In the genomic region with DNA sequence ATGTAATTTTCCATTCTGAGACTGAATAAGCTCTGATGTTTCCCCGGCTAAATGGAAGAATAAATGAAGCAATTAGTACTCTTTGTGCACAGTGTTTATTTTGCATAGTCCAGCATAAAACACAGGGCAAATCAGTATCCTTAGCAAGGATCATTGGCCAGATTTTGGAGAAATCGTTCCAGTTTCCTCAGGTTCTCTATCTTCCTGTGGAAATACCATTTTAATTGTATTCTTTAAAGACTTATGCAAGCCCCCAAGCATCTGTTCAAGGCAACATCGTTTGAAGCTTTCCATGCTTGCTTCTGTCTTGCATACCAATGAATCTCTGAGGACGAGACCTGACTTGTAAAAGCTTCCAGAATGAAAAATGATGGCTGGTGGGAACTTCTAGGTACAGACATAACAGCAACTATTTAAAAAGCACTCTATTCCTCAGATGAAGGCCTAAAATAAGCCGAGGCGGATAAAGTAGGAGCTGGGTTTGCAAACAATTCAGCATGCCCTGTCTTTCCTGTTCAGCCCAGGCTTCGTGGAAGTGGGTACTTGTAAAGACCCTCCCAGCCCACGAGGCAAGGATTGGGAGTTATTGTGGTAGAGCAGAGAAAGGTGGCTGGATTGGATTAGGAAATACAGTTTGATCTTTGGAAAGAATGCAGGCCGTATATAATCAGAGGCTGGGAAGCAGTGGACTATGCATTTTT, we compare ENCODE assay signal across 1 cellular context.
A peak's percentile ranks its signal among the peaks of the same experiment; 100 is the strongest.
TF ChIP-seq lines count a peak whose summit lies in the region.

No MANE protein-coding gene starts in this region.

TF ChIP-seq in HepG2, 621 proteins besides CTCF, POLR2A, EP300 and RAD21 (continued from another document and continues in another):
- no peak for TF ChIP-seq SNAPC2 (CRISPR knock-in tag; IDR thresholded peaks at IDR 0.05)
- no peak for TF ChIP-seq ZMYM2 (CRISPR knock-in tag; IDR thresholded peaks at IDR 0.05)
- TF ChIP-seq MATR3 (CRISPR knock-in tag; IDR thresholded peaks at IDR 0.05): no peak
- TF ChIP-seq RORA (CRISPR knock-in tag; IDR thresholded peaks at IDR 0.05): no peak
- TF ChIP-seq, protein P1, sequence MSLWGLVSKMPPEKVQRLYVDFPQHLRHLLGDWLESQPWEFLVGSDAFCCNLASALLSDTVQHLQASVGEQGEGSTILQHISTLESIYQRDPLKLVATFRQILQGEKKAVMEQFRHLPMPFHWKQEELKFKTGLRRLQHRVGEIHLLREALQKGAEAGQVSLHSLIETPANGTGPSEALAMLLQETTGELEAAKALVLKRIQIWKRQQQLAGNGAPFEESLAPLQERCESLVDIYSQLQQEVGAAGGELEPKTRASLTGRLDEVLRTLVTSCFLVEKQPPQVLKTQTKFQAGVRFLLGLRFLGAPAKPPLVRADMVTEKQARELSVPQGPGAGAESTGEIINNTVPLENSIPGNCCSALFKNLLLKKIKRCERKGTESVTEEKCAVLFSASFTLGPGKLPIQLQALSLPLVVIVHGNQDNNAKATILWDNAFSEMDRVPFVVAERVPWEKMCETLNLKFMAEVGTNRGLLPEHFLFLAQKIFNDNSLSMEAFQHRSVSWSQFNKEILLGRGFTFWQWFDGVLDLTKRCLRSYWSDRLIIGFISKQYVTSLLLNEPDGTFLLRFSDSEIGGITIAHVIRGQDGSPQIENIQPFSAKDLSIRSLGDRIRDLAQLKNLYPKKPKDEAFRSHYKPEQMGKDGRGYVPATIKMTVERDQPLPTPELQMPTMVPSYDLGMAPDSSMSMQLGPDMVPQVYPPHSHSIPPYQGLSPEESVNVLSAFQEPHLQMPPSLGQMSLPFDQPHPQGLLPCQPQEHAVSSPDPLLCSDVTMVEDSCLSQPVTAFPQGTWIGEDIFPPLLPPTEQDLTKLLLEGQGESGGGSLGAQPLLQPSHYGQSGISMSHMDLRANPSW (CRISPR knock-in tag; IDR thresholded peaks at IDR 0.05; ENCODE audit: borderline replicate concordance): no peak
- TF ChIP-seq, protein P2, sequence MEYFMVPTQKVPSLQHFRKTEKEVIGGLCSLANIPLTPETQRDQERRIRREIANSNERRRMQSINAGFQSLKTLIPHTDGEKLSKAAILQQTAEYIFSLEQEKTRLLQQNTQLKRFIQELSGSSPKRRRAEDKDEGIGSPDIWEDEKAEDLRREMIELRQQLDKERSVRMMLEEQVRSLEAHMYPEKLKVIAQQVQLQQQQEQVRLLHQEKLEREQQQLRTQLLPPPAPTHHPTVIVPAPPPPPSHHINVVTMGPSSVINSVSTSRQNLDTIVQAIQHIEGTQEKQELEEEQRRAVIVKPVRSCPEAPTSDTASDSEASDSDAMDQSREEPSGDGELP (IDR thresholded peaks at IDR 0.05; ENCODE audit: borderline replicate concordance, low read depth): no peak
- TF ChIP-seq, protein P3, sequence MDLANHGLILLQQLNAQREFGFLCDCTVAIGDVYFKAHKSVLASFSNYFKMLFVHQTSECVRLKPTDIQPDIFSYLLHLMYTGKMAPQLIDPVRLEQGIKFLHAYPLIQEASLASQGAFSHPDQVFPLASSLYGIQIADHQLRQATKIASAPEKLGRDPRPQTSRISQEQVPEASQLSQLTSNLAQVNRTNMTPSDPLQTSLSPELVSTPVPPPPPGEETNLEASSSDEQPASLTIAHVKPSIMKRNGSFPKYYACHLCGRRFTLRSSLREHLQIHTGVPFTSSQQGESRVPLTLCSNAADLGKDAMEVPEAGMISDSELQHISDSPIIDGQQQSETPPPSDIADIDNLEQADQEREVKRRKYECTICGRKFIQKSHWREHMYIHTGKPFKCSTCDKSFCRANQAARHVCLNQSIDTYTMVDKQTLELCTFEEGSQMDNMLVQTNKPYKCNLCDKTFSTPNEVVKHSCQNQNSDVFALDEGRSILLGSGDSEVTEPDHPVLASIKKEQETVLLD (CRISPR knock-in tag; IDR thresholded peaks at IDR 0.05; ENCODE audit: low read depth): no peak
- TF ChIP-seq, protein P4, sequence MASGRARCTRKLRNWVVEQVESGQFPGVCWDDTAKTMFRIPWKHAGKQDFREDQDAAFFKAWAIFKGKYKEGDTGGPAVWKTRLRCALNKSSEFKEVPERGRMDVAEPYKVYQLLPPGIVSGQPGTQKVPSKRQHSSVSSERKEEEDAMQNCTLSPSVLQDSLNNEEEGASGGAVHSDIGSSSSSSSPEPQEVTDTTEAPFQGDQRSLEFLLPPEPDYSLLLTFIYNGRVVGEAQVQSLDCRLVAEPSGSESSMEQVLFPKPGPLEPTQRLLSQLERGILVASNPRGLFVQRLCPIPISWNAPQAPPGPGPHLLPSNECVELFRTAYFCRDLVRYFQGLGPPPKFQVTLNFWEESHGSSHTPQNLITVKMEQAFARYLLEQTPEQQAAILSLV (CRISPR knock-in tag; IDR thresholded peaks at IDR 0.05; ENCODE audit: borderline replicate concordance): no peak
- TF ChIP-seq, protein P5, sequence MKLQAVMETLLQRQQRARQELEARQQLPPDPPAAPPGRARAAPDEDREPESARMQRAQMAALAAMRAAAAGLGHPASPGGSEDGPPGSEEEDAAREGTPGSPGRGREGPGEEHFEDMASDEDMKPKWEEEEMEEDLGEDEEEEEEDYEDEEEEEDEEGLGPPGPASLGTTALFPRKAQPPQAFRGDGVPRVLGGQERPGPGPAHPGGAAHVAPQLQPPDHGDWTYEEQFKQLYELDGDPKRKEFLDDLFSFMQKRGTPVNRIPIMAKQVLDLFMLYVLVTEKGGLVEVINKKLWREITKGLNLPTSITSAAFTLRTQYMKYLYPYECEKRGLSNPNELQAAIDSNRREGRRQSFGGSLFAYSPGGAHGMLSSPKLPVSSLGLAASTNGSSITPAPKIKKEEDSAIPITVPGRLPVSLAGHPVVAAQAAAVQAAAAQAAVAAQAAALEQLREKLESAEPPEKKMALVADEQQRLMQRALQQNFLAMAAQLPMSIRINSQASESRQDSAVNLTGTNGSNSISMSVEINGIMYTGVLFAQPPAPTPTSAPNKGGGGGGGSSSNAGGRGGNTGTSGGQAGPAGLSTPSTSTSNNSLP (IDR thresholded peaks at IDR 0.05; ENCODE audit: low read depth, low read length): peak; percentile 98
- no peak for TF ChIP-seq ZBTB8A (CRISPR knock-in tag; IDR thresholded peaks at IDR 0.05; ENCODE audit: borderline replicate concordance, low read depth)
- no peak for TF ChIP-seq SYNCRIP (IDR thresholded peaks at IDR 0.05; ENCODE audit: insufficient read depth, low read depth, low read length)
- no peak for TF ChIP-seq CCAR2 (optimal IDR thresholded peaks at IDR 0.05; ENCODE audit: low read depth, low read length)
- TF ChIP-seq HCFC1 (IDR thresholded peaks at IDR 0.05; ENCODE audit: low read depth, low read length): no peak
- TF ChIP-seq HMG20A (CRISPR knock-in tag; IDR thresholded peaks at IDR 0.05; ENCODE audit: borderline replicate concordance): no peak
- no peak for TF ChIP-seq ZNF160 (CRISPR knock-in tag; IDR thresholded peaks at IDR 0.05)
- TF ChIP-seq PPARG (CRISPR knock-in tag; conservative IDR thresholded peaks at IDR 0.05): no peak
- TF ChIP-seq, protein P6, sequence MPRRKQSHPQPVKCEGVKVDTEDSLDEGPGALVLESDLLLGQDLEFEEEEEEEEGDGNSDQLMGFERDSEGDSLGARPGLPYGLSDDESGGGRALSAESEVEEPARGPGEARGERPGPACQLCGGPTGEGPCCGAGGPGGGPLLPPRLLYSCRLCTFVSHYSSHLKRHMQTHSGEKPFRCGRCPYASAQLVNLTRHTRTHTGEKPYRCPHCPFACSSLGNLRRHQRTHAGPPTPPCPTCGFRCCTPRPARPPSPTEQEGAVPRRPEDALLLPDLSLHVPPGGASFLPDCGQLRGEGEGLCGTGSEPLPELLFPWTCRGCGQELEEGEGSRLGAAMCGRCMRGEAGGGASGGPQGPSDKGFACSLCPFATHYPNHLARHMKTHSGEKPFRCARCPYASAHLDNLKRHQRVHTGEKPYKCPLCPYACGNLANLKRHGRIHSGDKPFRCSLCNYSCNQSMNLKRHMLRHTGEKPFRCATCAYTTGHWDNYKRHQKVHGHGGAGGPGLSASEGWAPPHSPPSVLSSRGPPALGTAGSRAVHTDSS (CRISPR knock-in tag; conservative IDR thresholded peaks at IDR 0.05): no peak
- no peak for TF ChIP-seq ZNF354B (CRISPR knock-in tag; IDR thresholded peaks at IDR 0.05)
- TF ChIP-seq, protein P7, sequence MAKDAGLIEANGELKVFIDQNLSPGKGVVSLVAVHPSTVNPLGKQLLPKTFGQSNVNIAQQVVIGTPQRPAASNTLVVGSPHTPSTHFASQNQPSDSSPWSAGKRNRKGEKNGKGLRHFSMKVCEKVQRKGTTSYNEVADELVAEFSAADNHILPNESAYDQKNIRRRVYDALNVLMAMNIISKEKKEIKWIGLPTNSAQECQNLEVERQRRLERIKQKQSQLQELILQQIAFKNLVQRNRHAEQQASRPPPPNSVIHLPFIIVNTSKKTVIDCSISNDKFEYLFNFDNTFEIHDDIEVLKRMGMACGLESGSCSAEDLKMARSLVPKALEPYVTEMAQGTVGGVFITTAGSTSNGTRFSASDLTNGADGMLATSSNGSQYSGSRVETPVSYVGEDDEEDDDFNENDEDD (CRISPR knock-in tag; IDR thresholded peaks at IDR 0.05; ENCODE audit: borderline replicate concordance): 0 out of 2 replicates have a peak, but pooled peaks have one; percentile 37
- peak; percentile 94 for TF ChIP-seq ASH2L (IDR thresholded peaks at IDR 0.05; ENCODE audit: insufficient read length, low read depth, low read length)
- no peak for TF ChIP-seq DNMT3B (CRISPR knock-in tag; conservative IDR thresholded peaks at IDR 0.05)
- TF ChIP-seq ZNF703 (CRISPR knock-in tag; IDR thresholded peaks at IDR 0.05; ENCODE audit: borderline replicate concordance): 0 out of 2 replicates have a peak, but pooled peaks have one; percentile 65
- TF ChIP-seq ZNF768 (CRISPR knock-in tag; IDR thresholded peaks at IDR 0.05): no peak
- TF ChIP-seq, protein P8, sequence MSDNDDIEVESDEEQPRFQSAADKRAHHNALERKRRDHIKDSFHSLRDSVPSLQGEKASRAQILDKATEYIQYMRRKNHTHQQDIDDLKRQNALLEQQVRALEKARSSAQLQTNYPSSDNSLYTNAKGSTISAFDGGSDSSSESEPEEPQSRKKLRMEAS (IDR thresholded peaks at IDR 0.05): peak; percentile 38; the same call in 1 of the 2 replicates
- TF ChIP-seq ADNP (CRISPR knock-in tag; IDR thresholded peaks at IDR 0.05): no peak
- no peak for TF ChIP-seq ZNF234 (CRISPR knock-in tag; conservative IDR thresholded peaks at IDR 0.05)
- TF ChIP-seq ZNF660 (CRISPR knock-in tag; IDR thresholded peaks at IDR 0.05; ENCODE audit: borderline replicate concordance, low read depth): no peak
- TF ChIP-seq, protein P9, sequence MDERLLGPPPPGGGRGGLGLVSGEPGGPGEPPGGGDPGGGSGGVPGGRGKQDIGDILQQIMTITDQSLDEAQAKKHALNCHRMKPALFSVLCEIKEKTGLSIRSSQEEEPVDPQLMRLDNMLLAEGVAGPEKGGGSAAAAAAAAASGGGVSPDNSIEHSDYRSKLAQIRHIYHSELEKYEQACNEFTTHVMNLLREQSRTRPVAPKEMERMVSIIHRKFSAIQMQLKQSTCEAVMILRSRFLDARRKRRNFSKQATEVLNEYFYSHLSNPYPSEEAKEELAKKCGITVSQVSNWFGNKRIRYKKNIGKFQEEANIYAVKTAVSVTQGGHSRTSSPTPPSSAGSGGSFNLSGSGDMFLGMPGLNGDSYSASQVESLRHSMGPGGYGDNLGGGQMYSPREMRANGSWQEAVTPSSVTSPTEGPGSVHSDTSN (CRISPR knock-in tag; IDR thresholded peaks at IDR 0.05): no peak
- no peak for TF ChIP-seq THYN1 (CRISPR knock-in tag; IDR thresholded peaks at IDR 0.05; ENCODE audit: borderline replicate concordance, low read depth)
- TF ChIP-seq SPEN (CRISPR knock-in tag; IDR thresholded peaks at IDR 0.05; ENCODE audit: low read depth): 0 out of 2 replicates have a peak, but pooled peaks have one; percentile 34
- TF ChIP-seq ZNF446 (CRISPR knock-in tag; IDR thresholded peaks at IDR 0.05): no peak
- TF ChIP-seq, protein P10, sequence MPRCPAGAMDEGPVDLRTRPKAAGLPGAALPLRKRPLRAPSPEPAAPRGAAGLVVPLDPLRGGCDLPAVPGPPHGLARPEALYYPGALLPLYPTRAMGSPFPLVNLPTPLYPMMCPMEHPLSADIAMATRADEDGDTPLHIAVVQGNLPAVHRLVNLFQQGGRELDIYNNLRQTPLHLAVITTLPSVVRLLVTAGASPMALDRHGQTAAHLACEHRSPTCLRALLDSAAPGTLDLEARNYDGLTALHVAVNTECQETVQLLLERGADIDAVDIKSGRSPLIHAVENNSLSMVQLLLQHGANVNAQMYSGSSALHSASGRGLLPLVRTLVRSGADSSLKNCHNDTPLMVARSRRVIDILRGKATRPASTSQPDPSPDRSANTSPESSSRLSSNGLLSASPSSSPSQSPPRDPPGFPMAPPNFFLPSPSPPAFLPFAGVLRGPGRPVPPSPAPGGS (CRISPR knock-in tag; IDR thresholded peaks at IDR 0.05): no peak
- TF ChIP-seq, protein P11, sequence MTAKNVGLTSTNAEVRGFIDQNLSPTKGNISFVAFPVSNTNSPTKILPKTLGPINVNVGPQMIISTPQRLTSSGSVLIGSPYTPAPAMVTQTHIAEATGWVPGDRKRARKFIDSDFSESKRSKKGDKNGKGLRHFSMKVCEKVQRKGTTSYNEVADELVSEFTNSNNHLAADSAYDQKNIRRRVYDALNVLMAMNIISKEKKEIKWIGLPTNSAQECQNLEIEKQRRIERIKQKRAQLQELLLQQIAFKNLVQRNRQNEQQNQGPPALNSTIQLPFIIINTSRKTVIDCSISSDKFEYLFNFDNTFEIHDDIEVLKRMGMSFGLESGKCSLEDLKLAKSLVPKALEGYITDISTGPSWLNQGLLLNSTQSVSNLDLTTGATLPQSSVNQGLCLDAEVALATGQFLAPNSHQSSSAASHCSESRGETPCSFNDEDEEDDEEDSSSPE (CRISPR knock-in tag; IDR thresholded peaks at IDR 0.05): no peak
- TF ChIP-seq, protein P12, sequence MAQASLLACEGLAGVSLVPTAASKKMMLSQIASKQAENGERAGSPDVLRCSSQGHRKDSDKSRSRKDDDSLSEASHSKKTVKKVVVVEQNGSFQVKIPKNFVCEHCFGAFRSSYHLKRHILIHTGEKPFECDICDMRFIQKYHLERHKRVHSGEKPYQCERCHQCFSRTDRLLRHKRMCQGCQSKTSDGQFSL (CRISPR knock-in tag; IDR thresholded peaks at IDR 0.05): no peak
- TF ChIP-seq ZNF264 (CRISPR knock-in tag; IDR thresholded peaks at IDR 0.05): no peak
- no peak for TF ChIP-seq HOXA3 (CRISPR knock-in tag; IDR thresholded peaks at IDR 0.05)
